35 cellular contexts compared by ENCODE assay signal in the genomic region with DNA sequence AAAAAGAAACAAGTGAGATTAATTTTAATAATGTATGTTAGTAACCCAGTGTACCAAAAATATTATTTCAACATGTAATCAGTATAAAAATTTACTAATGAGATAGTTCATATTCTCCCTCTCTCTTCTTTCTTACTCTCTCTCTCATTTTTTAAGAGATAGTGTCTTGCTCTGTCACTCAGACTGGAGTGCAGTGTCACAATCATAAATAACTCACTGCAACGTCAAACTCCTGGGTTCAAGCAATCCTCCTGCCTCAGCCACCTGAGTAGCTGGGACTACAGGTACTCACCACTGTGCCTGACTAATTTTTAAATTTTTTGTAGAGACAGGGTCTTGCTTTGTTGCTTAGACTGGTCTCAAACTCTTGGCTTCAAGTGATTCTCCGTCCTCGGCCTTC.
A peak's percentile ranks its signal among the peaks of the same experiment; 100 is the strongest.
DNase-seq lines count a peak whose midpoint lies in the region; ATAC-seq, FAIRE-seq and TF ChIP-seq lines count a peak whose summit lies in the region.
"Had no signal": no experiment of that assay in that cellular context is flagged by ENCODE, and none has a peak within 500 bp of the region (broad histone marks: within the 10 kb centered on the region; RNA-seq: fewer than 3 reads in every experiment).

No MANE protein-coding gene starts in this region.

- no peak for ATAC-seq in activated naive CD4-positive, alpha-beta T cell treated with anti-CD3 and anti-CD28 coated beads, Interleukin-2, amount 50 U/mL, for 72 hours
- ATAC-seq in K562 (no peak), gastrocnemius medialis (no peak)
- ATAC-seq: A549; CD8-positive, alpha-beta T cell had no signal

- H3K4me1 ChIP-seq in K562 (replicated peaks in 1 of 2; ENCODE audit: control insufficient read depth in 2 of 2, insufficient read depth in 2 of 2, low read length in 2 of 2) (peaks cover 15 to 31% of the 10 kb centered on the region in 2 experiments; a peak in 3 of 5 replicates), gastrocnemius medialis (peaks cover 5 to 11% of the 10 kb centered on the region in 2 donors), left ventricle myocardium inferior (peaks cover 15% of the 10 kb centered on the region)
- H3K4me1 ChIP-seq: BE2C, BLaER1, Caco-2 had no signal

- peaks cover 5% of the 10 kb centered on the region for H3K9me3 Mint-ChIP-seq in activated naive CD4-positive, alpha-beta T cell treated with anti-CD3 and anti-CD28 coated beads, Interleukin-2, amount 10 ng/mL, durations not matched to agents 7 days and 5 days
- H3K9me3 Mint-ChIP-seq in activated naive CD4-positive, alpha-beta T cell treated with anti-CD3 and anti-CD28 coated beads, Interleukin-2, amount 50 U/mL, for 72 hours = no peaks in the 10 kb centered on the region
- H3K9me3 Mint-ChIP-seq: CD4-positive, CD25-positive, alpha-beta regulatory T cell had no signal

- no peak for FAIRE-seq in K562 (lab: Jason Lieb, UNC)
- FAIRE-seq: A204.1, A549, D721Med had no signal

- no peaks in the 10 kb centered on the region for H4K20me1 ChIP-seq in K562 (replicated peaks; ENCODE audit: control insufficient read depth, insufficient read depth, low read length)
- H4K20me1 ChIP-seq: BLaER1; BLaER1 treated with 17β-estradiol and CSF1 and Interleukin-3, amounts not matched to agents 10 nM and 100 nM had no signal

- 70% methylated on average over 3 of the region's 3 CpGs for WGBS in K562 (ENCODE audit: insufficient coverage, low coverage, missing lambda C conversion rate)

- POLR2A ChIA-PET in K562 (lab: Yijun Ruan, JAX) = interaction anchor here (6.8 kb wide), 1 partner anchor 15 kb away, joined by 44 read pairs; no protein-coding TSS in a partner anchor

- no peaks in the 10 kb centered on the region; the same call in 1 of the 2 replicates for H3K9me3 ChIP-seq in K562 (replicated peaks; ENCODE audit: control insufficient read depth, insufficient read depth, low read depth, low read length)
- no peaks in the 10 kb centered on the region for H3K9me3 ChIP-seq in gastrocnemius medialis
- H3K9me3 ChIP-seq in left ventricle myocardium inferior (replicated peaks) = no peaks in the 10 kb centered on the region
- H3K9me3 ChIP-seq: A549, BE2C, Caco-2 had no signal

- no peak overlapping the region for H3K4me2 ChIP-seq in K562 (ENCODE audit: insufficient read depth, low read length)
- H3K4me2 ChIP-seq: A549; BLaER1; BLaER1 treated with 17β-estradiol and CSF1 and Interleukin-3, amounts not matched to agents 10 nM and 100 nM had no signal

- H3K4me1 Mint-ChIP-seq in activated naive CD4-positive, alpha-beta T cell treated with anti-CD3 and anti-CD28 coated beads, Interleukin-2, amount 10 ng/mL, durations not matched to agents 7 days and 5 days = peaks cover 9% of the 10 kb centered on the region
- H3K4me1 Mint-ChIP-seq: B cell, CD14-positive monocyte had no signal

- H3K4me3 Mint-ChIP-seq in activated naive CD4-positive, alpha-beta T cell treated with anti-CD3 and anti-CD28 coated beads, Interleukin-2, amount 10 ng/mL, durations not matched to agents 7 days and 5 days = no peak overlapping the region
- H3K4me3 Mint-ChIP-seq: B cell; CD14-positive monocyte; CD4-positive, alpha-beta memory T cell; CD4-positive, alpha-beta T cell; CD4-positive, CD25-positive, alpha-beta regulatory T cell; CD8-positive, alpha-beta memory T cell; CD8-positive, alpha-beta T cell had no signal

- TF ChIP-seq EP300 in K562 (IDR thresholded peaks at IDR 0.05; ENCODE audit: low read length) = no peak

- BruUV-seq in K562 (replicated peaks; lab: Mats Ljungman, UMichigan) = no TSS peak

- no peak overlapping the region for H3K4me3 ChIP-seq in K562
- H3K4me3 ChIP-seq in gastrocnemius medialis = no peak overlapping the region
- H3K4me3 ChIP-seq in left ventricle myocardium inferior = no peak overlapping the region
- H3K4me3 ChIP-seq: A549; BLaER1; BLaER1 treated with 17β-estradiol and CSF1 and Interleukin-3, amounts not matched to agents 10 nM and 100 nM had no signal

- TF ChIP-seq RAD21 in K562 (CRISPR knock-in tag; conservative IDR thresholded peaks at IDR 0.05 in 1 of 2, IDR thresholded peaks at IDR 0.05 in 1 of 2) = no peak

- peaks cover 67% of the 10 kb centered on the region for H3K36me3 ChIP-seq in K562 (ENCODE audit: control insufficient read depth, insufficient read depth, low read length)
- H3K36me3 ChIP-seq in gastrocnemius medialis = peaks cover 0 to 29% of the 10 kb centered on the region in 2 donors
- H3K36me3 ChIP-seq in left ventricle myocardium inferior = peaks cover 37% of the 10 kb centered on the region
- H3K36me3 ChIP-seq: BE2C had no signal

- H3K9me1 ChIP-seq in K562 (ENCODE audit: control insufficient read depth, insufficient read depth, low read length) = no peaks in the 10 kb centered on the region

- peaks cover 19% of the 10 kb centered on the region; the same call in 2 of the 3 replicates for H3K79me2 ChIP-seq in K562 (ENCODE audit: control insufficient read depth, insufficient read depth, low read length)

- peaks cover 30% of the 10 kb centered on the region for H3K36me3 Mint-ChIP-seq in activated naive CD4-positive, alpha-beta T cell treated with anti-CD3 and anti-CD28 coated beads, Interleukin-2, amount 10 ng/mL, durations not matched to agents 7 days and 5 days
- peaks cover 5 to 23% of the 10 kb centered on the region in 2 donors for H3K36me3 Mint-ChIP-seq in activated naive CD4-positive, alpha-beta T cell treated with anti-CD3 and anti-CD28 coated beads, Interleukin-2, amount 50 U/mL, for 72 hours

- DNase-seq in activated naive CD4-positive, alpha-beta T cell treated with anti-CD3 and anti-CD28 coated beads, Interleukin-2, amount 10 ng/mL, durations not matched to agents 7 days and 5 days = no peak
- no peak for DNase-seq in activated naive CD4-positive, alpha-beta T cell treated with anti-CD3 and anti-CD28 coated beads, Interleukin-2, amount 50 U/mL, for 72 hours (ENCODE audit: low spot score in 2 of 2)
- DNase-seq in K562 (ENCODE audit: extremely low read depth in 1 of 4, low spot score in 3 of 4) (no peak), gastrocnemius medialis (no peak), left ventricle myocardium inferior (no peak), GOT3 (lab: John Stamatoyannopoulos, UW) (no peak)
- DNase-seq: 8988T; ACHN; AML-193; BE2C; C1 segment of cervical spinal cord; Caco-2; Calu3; CD4-positive, alpha-beta memory T cell; CD4-positive, alpha-beta T cell; CD8-positive, alpha-beta memory T cell; COR-L47; DMS 273 treated with DMSO at 0.1 percent for 48 hours; DMS153; DMS53; DMS79; DMS79 treated with DMSO at 0.1 percent for 48 hours; DND-41; EL had no signal

- H3K27me3 Mint-ChIP-seq in activated naive CD4-positive, alpha-beta T cell treated with anti-CD3 and anti-CD28 coated beads, Interleukin-2, amount 10 ng/mL, durations not matched to agents 7 days and 5 days = no peaks in the 10 kb centered on the region
- H3K27me3 Mint-ChIP-seq: B cell; CD4-positive, alpha-beta memory T cell; CD4-positive, alpha-beta T cell; CD4-positive, CD25-positive, alpha-beta regulatory T cell; CD8-positive, alpha-beta memory T cell had no signal

- CTCF ChIA-PET in activated naive CD4-positive, alpha-beta T cell treated with anti-CD3 and anti-CD28 coated beads, Interleukin-2, amount 10 ng/mL, durations not matched to agents 7 days and 5 days (lab: Charles Lee) = interaction anchor here (1.9 kb wide), 1 partner anchor 13 kb away, joined by 8 read pairs; no protein-coding TSS in a partner anchor
- CTCF ChIA-PET in K562 (lab: Yijun Ruan, JAX; ENCODE audit: low intra/inter-chr PET ratio) = no interaction called here

- intact Hi-C loops in K562 (cut with micrococcal nuclease) (loop anchor here (5.0 kb wide), 1 partner anchor 127 kb away; no protein-coding TSS in a partner anchor), gastrocnemius medialis (cut with DNase I; ENCODE audit: low total_unique reads) (no loop called here), left ventricle myocardium inferior (cut with micrococcal nuclease) (no loop called here)

- peak overlapping the region; percentile 22 for H3K27ac Mint-ChIP-seq in activated naive CD4-positive, alpha-beta T cell treated with anti-CD3 and anti-CD28 coated beads, Interleukin-2, amount 10 ng/mL, durations not matched to agents 7 days and 5 days
- no peak overlapping the region for H3K27ac Mint-ChIP-seq in activated naive CD4-positive, alpha-beta T cell treated with anti-CD3 and anti-CD28 coated beads, Interleukin-2, amount 50 U/mL, for 72 hours
- H3K27ac Mint-ChIP-seq: B cell; CD4-positive, alpha-beta T cell; CD4-positive, CD25-positive, alpha-beta regulatory T cell; CD8-positive, alpha-beta memory T cell; CD8-positive, alpha-beta T cell had no signal

- H3K27ac ChIP-seq in K562 (ENCODE audit: extremely low read depth, low read depth, low read length) (no peak overlapping the region), gastrocnemius medialis (peak overlapping the region in 3 of 4 donors; percentile 9 to 35 (median 25)), left ventricle myocardium inferior (replicated peaks) (no peak overlapping the region)
- H3K27ac ChIP-seq: 22Rv1; A549; BLaER1; BLaER1 treated with 17β-estradiol and CSF1 and Interleukin-3, amounts not matched to agents 10 nM and 100 nM; C4-2B had no signal

- H3K9ac ChIP-seq in K562 (ENCODE audit: insufficient read depth in 1 of 2, low read depth in 2 of 2, low read length in 2 of 2) = no peak overlapping the region
- H3K9ac ChIP-seq: BLaER1; BLaER1 treated with 17β-estradiol and CSF1 and Interleukin-3, amounts not matched to agents 10 nM and 100 nM had no signal

- H3K27me3 ChIP-seq in K562 (ENCODE audit: control insufficient read depth in 2 of 2, insufficient read depth in 2 of 2, low read length in 2 of 2) = no peaks in the 10 kb centered on the region
- no peaks in the 10 kb centered on the region for H3K27me3 ChIP-seq in gastrocnemius medialis
- H3K27me3 ChIP-seq in left ventricle myocardium inferior (ENCODE audit: low read depth) = no peaks in the 10 kb centered on the region
- H3K27me3 ChIP-seq: BE2C; BLaER1; BLaER1 treated with 17β-estradiol and CSF1 and Interleukin-3, amounts not matched to agents 10 nM and 100 nM had no signal

- TF ChIP-seq POLR2A in K562 (conservative IDR thresholded peaks at IDR 0.05) (no peak), gastrocnemius medialis (IDR thresholded peaks at IDR 0.05) (no peak)

- no peak for TF ChIP-seq CTCF in K562 (IDR thresholded peaks at IDR 0.05 in 2 of 3, conservative IDR thresholded peaks at IDR 0.05 in 1 of 3; ENCODE audit: insufficient read depth in 2 of 3, low read depth in 1 of 3, low read length in 3 of 3)
- no peak for TF ChIP-seq CTCF in gastrocnemius medialis (IDR thresholded peaks at IDR 0.05 in 4 of 5, conservative IDR thresholded peaks at IDR 0.05 in 1 of 5)
- TF ChIP-seq CTCF in left ventricle myocardium inferior (IDR thresholded peaks at IDR 0.05; ENCODE audit: borderline replicate concordance) = no peak

- in situ Hi-C loops in K562 (cut with MboI) (no loop called here), gastrocnemius medialis (cut with MboI; ENCODE audit: low sequenced_read_pairs in 4 of 4) (loop anchor here in 2 of 4 donors (25.0 kb wide), 1 partner anchor 117 kb away; no protein-coding TSS in a partner anchor)

- no peak overlapping the region for H2AFZ ChIP-seq in K562 (ENCODE audit: low read depth, low read length)

TF ChIP-seq in K562, 482 proteins besides CTCF, POLR2A, EP300 and RAD21 (continues in another document):
- no peak for TF ChIP-seq GABPB2 (CRISPR knock-in tag; conservative IDR thresholded peaks at IDR 0.05)
- TF ChIP-seq MEIS2 (IDR thresholded peaks at IDR 0.05; ENCODE audit: partially characterized antibody) = peak; percentile 53
- no peak for TF ChIP-seq RB1 (IDR thresholded peaks at IDR 0.05; ENCODE audit: low read depth)

Comparison
In these comparisons a context has a peak if more than half of its experiments do, and no peak if none do; other contexts are left out.
1. H3K27ac ChIP-seq: peak in gastrocnemius medialis (3 of 4); none in K562 (single experiment) and left ventricle myocardium inferior (single experiment).